ENCODE assay signal across 8 cellular contexts in genomic region chr6:2793491-2794151, GRCh38. TPM values are rescaled to one million over a fixed set of nuclear protein-coding genes. Genes with fewer than 3 reads are reported as not detected.
DNase-seq lines count a peak whose midpoint lies in the region; ATAC-seq lines count a peak whose summit lies in the region.

No MANE protein-coding gene starts in this region.

- peak overlapping the region; percentile 99 for H3K27ac ChIP-seq in epithelial cell of prostate

- no peak for DNase-seq in activated CD4-positive, CD25-positive, alpha-beta regulatory T cell treated with anti-CD3 and anti-CD28 coated beads, Interleukin-2, amount 50 U/mL, for 72 hours
- DNase-seq in T-helper 17 cell (no peak), epithelial cell of prostate (ENCODE audit: low read depth, low spot score) (no peak), DMS53 (lab: John Stamatoyannopoulos, UW) (no peak)
- DNase-seq in stimulated activated CD8-positive, alpha-beta memory T cell treated with anti-CD3 and anti-CD28 coated beads, Interleukin-4, amount 100 ng/mL, for 48 hours = peak; percentile 47

- no peaks in the 10 kb centered on the region for H3K27me3 Mint-ChIP-seq in T-helper 17 cell

- peak; percentile 28 to 45 for ATAC-seq in activated CD4-positive, CD25-positive, alpha-beta regulatory T cell treated with anti-CD3 and anti-CD28 coated beads, Interleukin-2, amount 50 U/mL, for 24 hours
- ATAC-seq in T-helper 17 cell (peak; percentile 25), HG02798 (IDR thresholded peaks at IDR 0.05; ENCODE audit: poor library complexity, unreplicated experiment) (no peak), HG02642 (IDR thresholded peaks at IDR 0.05; ENCODE audit: poor library complexity, unreplicated experiment) (no peak)

- peak overlapping the region; percentile 75 for H3K4me3 Mint-ChIP-seq in T-helper 17 cell

- H3K4me1 Mint-ChIP-seq in T-helper 17 cell = peaks cover 21% of the 10 kb centered on the region

- peak overlapping the region; percentile 78 for H3K27ac Mint-ChIP-seq in T-helper 17 cell

- H3K9me3 ChIP-seq in T-helper 17 cell (ENCODE audit: control insufficient read depth, low read length, poor library complexity, severe bottlenecking) = no peaks in the 10 kb centered on the region

- no peaks in the 10 kb centered on the region for H3K36me3 Mint-ChIP-seq in T-helper 17 cell (ENCODE audit: low read depth)

RNA-seq across cellular contexts. Expression of gene WRNIP1, which starts 28.4 kb away (rescaled TPM):
- 10 to 100 TPM; 34.0 to 45.3 TPM for total RNA-seq in T-helper 17 cell

RNA-seq across cellular contexts. Expression of gene MYLK4, which starts 42.9 kb away (rescaled TPM):
- total RNA-seq in T-helper 17 cell = 1 to 10 TPM in 1 of 2 donors, under 1 TPM in 1; 0.45 to 1.7 TPM

RNA-seq across cellular contexts. Expression of gene SERPINB1, which starts 48.0 kb away (rescaled TPM):
- 10 to 100 TPM; 39.2 to 44.4 TPM for total RNA-seq in T-helper 17 cell

Comparison
In these comparisons a context has a peak if more than half of its experiments do, and no peak if none do; other contexts are left out.
1. ATAC-seq: peak in activated CD4-positive, CD25-positive, alpha-beta regulatory T cell treated with anti-CD3 and anti-CD28 coated beads, Interleukin-2, amount 50 U/mL, for 24 hours (2 of 2) and T-helper 17 cell (single experiment); none in HG02798 (single experiment) and HG02642 (single experiment).